In the genomic region with DNA sequence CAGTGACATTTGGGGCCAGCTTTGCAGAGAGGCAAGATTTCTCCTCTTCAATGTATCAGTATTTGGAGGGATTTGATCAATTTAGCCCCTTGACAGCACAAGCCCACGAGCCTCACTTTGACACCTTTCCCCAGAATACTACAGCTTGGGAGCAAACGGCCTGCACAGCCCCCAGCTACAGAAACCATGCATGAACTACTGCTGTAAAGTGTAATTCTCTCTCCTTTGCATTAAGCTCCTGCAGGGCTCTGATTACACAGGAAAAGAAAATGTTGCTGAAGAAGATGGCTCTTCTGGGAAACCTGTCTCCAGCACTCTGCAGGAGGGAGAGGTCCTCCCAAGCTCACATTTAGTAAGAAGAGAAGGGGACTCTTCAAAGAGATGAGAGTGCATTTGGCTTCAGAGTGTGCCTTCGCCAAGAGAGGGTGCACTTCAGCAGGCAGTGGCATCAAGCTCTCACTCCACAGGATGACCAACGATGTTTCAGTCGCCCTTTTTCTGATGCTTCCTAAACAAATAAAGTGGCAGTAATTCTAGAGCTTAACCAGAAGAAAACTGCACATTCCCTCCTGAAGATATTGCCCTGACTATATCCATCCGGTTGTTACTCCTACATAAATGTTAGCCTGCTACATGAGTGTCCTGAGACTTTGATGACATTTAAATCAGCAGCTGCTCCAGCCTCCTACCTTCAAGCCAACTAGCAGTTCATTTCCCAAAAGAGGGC, we compare ENCODE assay signal across 8 cellular contexts.
DNase-seq lines count a peak whose midpoint lies in the region; ATAC-seq, FAIRE-seq and TF ChIP-seq lines count a peak whose summit lies in the region.

No MANE protein-coding gene starts in this region.

- no peaks in the 10 kb centered on the region for H3K9me3 ChIP-seq in OCI-LY3 (ENCODE audit: insufficient read depth, low read length)
- no peaks in the 10 kb centered on the region for H3K9me3 ChIP-seq in H1 (ENCODE audit: insufficient read depth in 2 of 2, low read depth in 1 of 2, low read length in 1 of 2)

- peak in 1 of 2 donors; percentile 50 for ATAC-seq in natural killer cell treated with Interleukin-12 subunit alpha and Interleukin-12 subunit beta and Interleukin-15 and Interleukin-18, amount 100 ng/mL, for 72 hours
- no peak for ATAC-seq in omental fat pad (ENCODE audit: low FRiP score)

- no peak overlapping the region for H2BK12ac ChIP-seq in H1 (ENCODE audit: low read depth, low read length)

- DNase-seq in activated naive CD4-positive, alpha-beta T cell treated with anti-CD3 and anti-CD28 coated beads, Interleukin-2, amount 10 ng/mL, durations not matched to agents 7 days and 5 days, result peak; percentile 46
- DNase-seq in activated naive CD4-positive, alpha-beta T cell treated with Interleukin-2 at 50 U/mL for 16 hours, result no peak
- DNase-seq in H1 (ENCODE audit: low read depth in 1 of 2, low spot score in 2 of 2) (no peak), mesenteric fat pad (ENCODE audit: low spot score) (no peak), occipital lobe (lab: John Stamatoyannopoulos, UW) (no peak), omental fat pad (ENCODE audit: low spot score) (no peak)
- peak; percentile 66 for DNase-seq in natural killer cell treated with Interleukin-12 subunit alpha and Interleukin-12 subunit beta and Interleukin-15 and Interleukin-18, amount 100 ng/mL, for 72 hours (ENCODE audit: low spot score)

- peaks cover 12% of the 10 kb centered on the region for H3K9me3 Mint-ChIP-seq in activated naive CD4-positive, alpha-beta T cell treated with anti-CD3 and anti-CD28 coated beads, Interleukin-2, amount 10 ng/mL, durations not matched to agents 7 days and 5 days
- H3K9me3 Mint-ChIP-seq in natural killer cell treated with Interleukin-12 subunit alpha and Interleukin-12 subunit beta and Interleukin-15 and Interleukin-18, amount 100 ng/mL, for 72 hours, result peaks cover 6% of the 10 kb centered on the region

- POLR2A ChIA-PET in H1 (lab: Charles Lee; ENCODE audit: partially characterized antibody), result no interaction called here

- H2BK15ac ChIP-seq in H1 (ENCODE audit: low read length), result no peak overlapping the region

- H4K20me1 ChIP-seq in OCI-LY3 (ENCODE audit: insufficient read depth, low read length) (no peaks in the 10 kb centered on the region), H1 (replicated peaks in 1 of 2; ENCODE audit: control insufficient read depth in 1 of 2, insufficient read depth in 2 of 2, low read length in 2 of 2) (no peaks in the 10 kb centered on the region)

- H3K4ac ChIP-seq in H1 (replicated peaks; ENCODE audit: insufficient read length, low read depth, low read length), result no peak overlapping the region

- no peak overlapping the region for H3K27ac Mint-ChIP-seq in activated naive CD4-positive, alpha-beta T cell treated with anti-CD3 and anti-CD28 coated beads, Interleukin-2, amount 10 ng/mL, durations not matched to agents 7 days and 5 days
- H3K27ac Mint-ChIP-seq in natural killer cell treated with Interleukin-12 subunit alpha and Interleukin-12 subunit beta and Interleukin-15 and Interleukin-18, amount 100 ng/mL, for 72 hours, result peak overlapping the region; percentile 48 to 77

- no peak overlapping the region for H3K4me3 Mint-ChIP-seq in activated naive CD4-positive, alpha-beta T cell treated with anti-CD3 and anti-CD28 coated beads, Interleukin-2, amount 10 ng/mL, durations not matched to agents 7 days and 5 days
- H3K4me3 Mint-ChIP-seq in natural killer cell treated with Interleukin-12 subunit alpha and Interleukin-12 subunit beta and Interleukin-15 and Interleukin-18, amount 100 ng/mL, for 72 hours, result no peak overlapping the region

- no peak overlapping the region for H2BK20ac ChIP-seq in H1 (ENCODE audit: low read length)

- TF ChIP-seq CTCF in OCI-LY3 (IDR thresholded peaks at IDR 0.05; ENCODE audit: low read depth, low read length) (peak; percentile 49), H1 (IDR thresholded peaks at IDR 0.05; ENCODE audit: control extremely low read depth in 1 of 3, insufficient read depth in 1 of 3, low read depth in 1 of 3, low read length in 3 of 3) (peak; percentile 34 to 60 (median 54)), omental fat pad (IDR thresholded peaks at IDR 0.05) (no peak)

- no peak overlapping the region for H3K23ac ChIP-seq in H1 (ENCODE audit: insufficient read length)

- H3K27me3 ChIP-seq in OCI-LY3 (ENCODE audit: low read depth, low read length) (peaks cover 46% of the 10 kb centered on the region), H1 (replicated peaks in 1 of 4; ENCODE audit: control insufficient read depth in 3 of 4, extremely low read depth in 1 of 4, insufficient read depth in 3 of 4, low read length in 3 of 4) (no peaks in the 10 kb centered on the region)

- no peak overlapping the region for H2BK120ac ChIP-seq in H1 (replicated peaks; ENCODE audit: low read depth, low read length)

- TF ChIP-seq POLR2A in H1 (IDR thresholded peaks at IDR 0.05; ENCODE audit: control extremely low read depth in 1 of 2, low read depth in 2 of 2, low read length in 2 of 2), result no peak

- H3K27ac ChIP-seq in OCI-LY3 (ENCODE audit: low read length) (no peak overlapping the region), H1 (ENCODE audit: low read depth, low read length) (no peak overlapping the region)

- peaks cover 19% of the 10 kb centered on the region for H3K36me3 Mint-ChIP-seq in activated naive CD4-positive, alpha-beta T cell treated with anti-CD3 and anti-CD28 coated beads, Interleukin-2, amount 10 ng/mL, durations not matched to agents 7 days and 5 days
- peaks cover 18% of the 10 kb centered on the region for H3K36me3 Mint-ChIP-seq in natural killer cell treated with Interleukin-12 subunit alpha and Interleukin-12 subunit beta and Interleukin-15 and Interleukin-18, amount 100 ng/mL, for 72 hours

- H3K4me2 ChIP-seq in OCI-LY3 (ENCODE audit: low read length), result no peak overlapping the region
- no peak overlapping the region for H3K4me2 ChIP-seq in H1 (ENCODE audit: insufficient read depth in 1 of 2, low read depth in 2 of 2, low read length in 2 of 2)

- 80% methylated on average over 6 of the region's 6 CpGs; no CpG with 5 or more reads in 1 of the 2 experiments for WGBS in H1 (ENCODE audit: extremely low coverage in 1 of 2, insufficient coverage in 1 of 2, insufficient read length in 1 of 2, insufficient replicate concordance in 2 of 2, low coverage in 1 of 2, low lambda C conversion rate in 2 of 2, missing lambda C conversion rate in 1 of 2), 2 experiments

- H3K56ac ChIP-seq in H1 (replicated peaks; ENCODE audit: insufficient read length, low read depth, low read length), result no peak overlapping the region

- TF ChIP-seq RAD21 in H1 (IDR thresholded peaks at IDR 0.05 in 1 of 2, conservative IDR thresholded peaks at IDR 0.05 in 1 of 2; ENCODE audit: low read depth in 2 of 2, low read length in 2 of 2), result peak; percentile 69 to 73

- peaks cover 17% of the 10 kb centered on the region for H3K4me1 Mint-ChIP-seq in activated naive CD4-positive, alpha-beta T cell treated with anti-CD3 and anti-CD28 coated beads, Interleukin-2, amount 10 ng/mL, durations not matched to agents 7 days and 5 days
- H3K4me1 Mint-ChIP-seq in natural killer cell treated with Interleukin-12 subunit alpha and Interleukin-12 subunit beta and Interleukin-15 and Interleukin-18, amount 100 ng/mL, for 72 hours (ENCODE audit: low read depth in 2 of 2), result peaks cover 57 to 61% of the 10 kb centered on the region in 2 donors

- no peaks in the 10 kb centered on the region for H3K79me1 ChIP-seq in H1 (ENCODE audit: low read depth, low read length)

- peaks cover 29% of the 10 kb centered on the region for H3K27me3 Mint-ChIP-seq in activated naive CD4-positive, alpha-beta T cell treated with anti-CD3 and anti-CD28 coated beads, Interleukin-2, amount 10 ng/mL, durations not matched to agents 7 days and 5 days
- H3K27me3 Mint-ChIP-seq in natural killer cell treated with Interleukin-12 subunit alpha and Interleukin-12 subunit beta and Interleukin-15 and Interleukin-18, amount 100 ng/mL, for 72 hours, result no peaks in the 10 kb centered on the region

- CTCF ChIA-PET in activated naive CD4-positive, alpha-beta T cell treated with anti-CD3 and anti-CD28 coated beads, Interleukin-2, amount 10 ng/mL, durations not matched to agents 7 days and 5 days (lab: Charles Lee), result interaction anchor here (0.6 to 3.0 kb wide), 25 partner anchors 9 to 340 kb away, joined by 3 to 34 read pairs (median 4); a partner anchor contains a TSS
- CTCF ChIA-PET in H1 (lab: Charles Lee; ENCODE audit: partially characterized antibody), result interaction anchor here (0.7 to 2.1 kb wide), 23 partner anchors 8 to 340 kb away, joined by 3 to 8 read pairs (median 3); no protein-coding TSS in a partner anchor

- H4K5ac ChIP-seq in H1 (ENCODE audit: insufficient read length, low read depth, low read length), result no peak overlapping the region

- no peak for FAIRE-seq in H1 (lab: Jason Lieb, UNC)

- no peaks in the 10 kb centered on the region for H3K23me2 ChIP-seq in H1 (ENCODE audit: low read depth, low read length)

- no peak overlapping the region for H4K8ac ChIP-seq in H1 (ENCODE audit: extremely low read depth, insufficient read depth, low read length)

- H2BK5ac ChIP-seq in H1 (ENCODE audit: low read depth, low read length), result no peak overlapping the region

- H2AK5ac ChIP-seq in H1 (ENCODE audit: low read depth, low read length), result no peak overlapping the region

- H3K9ac ChIP-seq in OCI-LY3 (ENCODE audit: low read length) (no peak overlapping the region), H1 (replicated peaks in 1 of 4; ENCODE audit: extremely low read depth in 1 of 4, low read depth in 3 of 4, low read length in 3 of 4) (no peak overlapping the region)

- H3K4me1 ChIP-seq in OCI-LY3 (ENCODE audit: low read length) (no peaks in the 10 kb centered on the region), H1 (replicated peaks in 1 of 4; ENCODE audit: control insufficient read depth in 3 of 4, insufficient read depth in 4 of 4, low read length in 3 of 4) (no peaks in the 10 kb centered on the region; a peak in 1 of 7 replicates)

- H4K91ac ChIP-seq in H1 (replicated peaks; ENCODE audit: insufficient read length, low read length), result no peak overlapping the region

- no peak for TF ChIP-seq EP300 in H1 (IDR thresholded peaks at IDR 0.05; ENCODE audit: borderline replicate concordance in 1 of 2, low read depth in 2 of 2, low read length in 2 of 2)

- no peak overlapping the region for H3K14ac ChIP-seq in H1 (ENCODE audit: insufficient read length)

- H3K79me2 ChIP-seq in OCI-LY3 (ENCODE audit: low read length), result no peaks in the 10 kb centered on the region
- H3K79me2 ChIP-seq in H1 (ENCODE audit: control insufficient read depth in 1 of 2, insufficient read depth in 2 of 2, low read length in 2 of 2), result no peaks in the 10 kb centered on the region

- H2AFZ ChIP-seq in OCI-LY3 (ENCODE audit: low read depth, low read length), result no peak overlapping the region
- no peak overlapping the region for H2AFZ ChIP-seq in H1 (ENCODE audit: low read length)

- H3K4me3 ChIP-seq in OCI-LY3 (ENCODE audit: low read length), result no peak overlapping the region
- no peak overlapping the region for H3K4me3 ChIP-seq in H1 (ENCODE audit: extremely low read depth in 1 of 4, insufficient read depth in 2 of 4, low read depth in 3 of 4, low read length in 4 of 4)

- H3K18ac ChIP-seq in H1 (ENCODE audit: extremely low read depth, low read length), result no peak overlapping the region

- no peaks in the 10 kb centered on the region for H3K36me3 ChIP-seq in OCI-LY3 (replicated peaks; ENCODE audit: low read depth, low read length)
- H3K36me3 ChIP-seq in H1 (ENCODE audit: control insufficient read depth in 2 of 4, insufficient read depth in 4 of 4, low read length in 3 of 4), result no peaks in the 10 kb centered on the region

Comparison
In these comparisons a context has a peak if more than half of its experiments do, and no peak if none do; other contexts are left out.
1. DNase-seq: peak in activated naive CD4-positive, alpha-beta T cell treated with anti-CD3 and anti-CD28 coated beads, Interleukin-2, amount 10 ng/mL, durations not matched to agents 7 days and 5 days (single experiment) and natural killer cell treated with Interleukin-12 subunit alpha and Interleukin-12 subunit beta and Interleukin-15 and Interleukin-18, amount 100 ng/mL, for 72 hours (single experiment); none in activated naive CD4-positive, alpha-beta T cell treated with Interleukin-2 at 50 U/mL for 16 hours (single experiment), H1 (0 of 2), mesenteric fat pad (single experiment), occipital lobe (single experiment) and omental fat pad (single experiment).
2. CTCF ChIP-seq: peak in OCI-LY3 (single experiment) and H1 (3 of 3); none in omental fat pad (0 of 3).